ENCODE assay signal across 8 cellular contexts in the genomic region with DNA sequence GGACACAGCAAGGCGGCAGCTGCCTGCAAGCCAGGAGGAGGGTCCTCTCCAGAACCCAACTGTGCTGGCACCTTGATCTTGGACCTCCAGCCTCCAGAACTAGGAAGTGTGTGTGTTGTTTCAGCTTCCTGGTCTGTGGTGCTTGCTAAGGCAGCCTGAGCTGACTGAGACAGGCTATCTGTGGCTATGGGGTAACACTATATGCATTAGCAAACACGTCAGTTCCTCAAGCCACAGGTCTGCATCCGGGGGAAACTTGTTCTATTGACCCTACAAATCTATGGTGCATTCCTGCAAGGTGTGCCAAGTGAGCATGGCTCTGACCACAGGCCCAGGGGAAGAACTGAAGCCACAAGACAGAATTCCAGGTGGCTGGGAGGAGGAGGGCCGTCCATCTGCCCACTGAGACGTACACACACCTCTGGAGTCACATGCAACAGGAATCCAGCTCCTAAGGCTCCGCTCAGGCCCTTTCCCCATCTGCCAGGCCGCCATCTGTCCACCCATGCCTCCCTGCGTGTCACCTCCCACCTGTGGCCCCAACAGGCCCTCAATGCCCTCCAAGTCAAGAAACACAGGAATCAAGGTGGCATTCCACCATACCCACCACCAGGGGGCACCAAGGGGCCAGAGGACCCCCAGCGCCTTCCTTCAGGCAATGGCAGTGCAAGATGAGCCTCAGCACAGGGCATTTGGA.
DNase-seq lines count a peak whose midpoint lies in the region; ATAC-seq and TF ChIP-seq lines count a peak whose summit lies in the region.

No MANE protein-coding gene starts in this region.

- peaks cover 9% of the 10 kb centered on the region for H3K27me3 Mint-ChIP-seq in dendritic cell treated with granulocyte-macrophage colony-stimulating factor and Interleukin-4, amounts not matched to agents 40 ng/mL and 50 ng/mL, for 4 days

- CTCF ChIA-PET in BJ (lab: Yijun Ruan, JAX) = interaction anchor here (0.9 to 7.7 kb wide), 6 partner anchors 15 to 363 kb away, joined by 3 to 77 read pairs (median 4); no protein-coding TSS in a partner anchor

- H3K9me3 Mint-ChIP-seq in dendritic cell treated with granulocyte-macrophage colony-stimulating factor and Interleukin-4, amounts not matched to agents 40 ng/mL and 50 ng/mL, for 4 days = no peaks in the 10 kb centered on the region

- H3K36me3 ChIP-seq in BJ (ENCODE audit: control insufficient read depth, insufficient read depth, low read length) = no peaks in the 10 kb centered on the region

- H3K4me3 ChIP-seq in BJ (ENCODE audit: low read depth, low read length) = no peak overlapping the region

- peaks cover 65% of the 10 kb centered on the region for H3K4me1 Mint-ChIP-seq in dendritic cell treated with granulocyte-macrophage colony-stimulating factor and Interleukin-4, amounts not matched to agents 40 ng/mL and 50 ng/mL, for 4 days (ENCODE audit: low read depth)

- no peaks in the 10 kb centered on the region for H3K36me3 Mint-ChIP-seq in dendritic cell treated with granulocyte-macrophage colony-stimulating factor and Interleukin-4, amounts not matched to agents 40 ng/mL and 50 ng/mL, for 4 days (ENCODE audit: low read depth)

- POLR2A ChIA-PET in BJ (lab: Charles Lee) = no interaction called here

- no peak overlapping the region for H3K4me3 Mint-ChIP-seq in dendritic cell treated with granulocyte-macrophage colony-stimulating factor and Interleukin-4, amounts not matched to agents 40 ng/mL and 50 ng/mL, for 4 days

- ATAC-seq in GM19452 (IDR thresholded peaks at IDR 0.05; ENCODE audit: unreplicated experiment) = peak; percentile 79

- DNase-seq in BJ (ENCODE audit: low read depth) = no peak
- DNase-seq in NCI-H2171 treated with DMSO at 0.1 percent for 48 hours (lab: John Stamatoyannopoulos, UW) = peak; percentile 76
- peak; percentile 78 for DNase-seq in activated CD4-positive, alpha-beta T cell treated with anti-CD3 and anti-CD28 coated beads for 48 hours
- DNase-seq in lung microvascular endothelial cell (ENCODE audit: low read depth in 2 of 2) = peak; percentile 51 to 60
- DNase-seq in stimulated activated CD8-positive, alpha-beta memory T cell treated with anti-CD3 and anti-CD28 coated beads, Interleukin-2, amount 100 ng/mL, for 48 hours (ENCODE audit: low read depth in 2 of 2) = peak; percentile 51 to 59
- DNase-seq in KG1 (lab: John Stamatoyannopoulos, UW) = no peak

- peak; percentile 79 for TF ChIP-seq CTCF in BJ (IDR thresholded peaks at IDR 0.05; ENCODE audit: insufficient read depth, low read depth, low read length)

- peaks cover 5% of the 10 kb centered on the region; the same call in 1 of the 2 replicates for H3K27me3 ChIP-seq in BJ (ENCODE audit: control insufficient read depth, insufficient read depth, low read length)

- H3K27ac Mint-ChIP-seq in dendritic cell treated with granulocyte-macrophage colony-stimulating factor and Interleukin-4, amounts not matched to agents 40 ng/mL and 50 ng/mL, for 4 days = peak overlapping the region; percentile 71

- intact Hi-C loops in dendritic cell treated with granulocyte-macrophage colony-stimulating factor and Interleukin-4, amounts not matched to agents 40 ng/mL and 50 ng/mL, for 4 days (cut with micrococcal nuclease) = loop anchor here (2.0 to 10.0 kb wide), 2 partner anchors 130 to 176 kb away; a partner anchor contains a TSS

Comparison
In these comparisons a context has a peak if more than half of its experiments do, and no peak if none do; other contexts are left out.
1. DNase-seq: peak in NCI-H2171 treated with DMSO at 0.1 percent for 48 hours (single experiment), activated CD4-positive, alpha-beta T cell treated with anti-CD3 and anti-CD28 coated beads for 48 hours (single experiment), lung microvascular endothelial cell (2 of 2) and stimulated activated CD8-positive, alpha-beta memory T cell treated with anti-CD3 and anti-CD28 coated beads, Interleukin-2, amount 100 ng/mL, for 48 hours (2 of 2); none in BJ (single experiment) and KG1 (single experiment).